Comparison of ENCODE assay signal across 11 cellular contexts in genomic region chr3:46843508-46843907, GRCh38. TPM values are rescaled to one million over a fixed set of nuclear protein-coding genes. Genes with fewer than 3 reads are reported as not detected.
"Had no signal": no experiment of that assay in that cellular context is flagged by ENCODE, and none has a peak within 500 bp of the region (broad histone marks: within the 10 kb centered on the region; RNA-seq: fewer than 3 reads in every experiment).

No MANE protein-coding gene starts in this region.

- H3K4me3 Mint-ChIP-seq: HFFc6 had no signal

- H3K4me3 ChIP-seq: GM23248 had no signal

- H3K9ac ChIP-seq: GM23248 had no signal

- H3K27ac Mint-ChIP-seq: HFFc6, IgD-negative memory B cell had no signal

- H2AFZ ChIP-seq: GM23248 had no signal

- DNase-seq: GM23248, GOT3, H7, HCEC 1CT, HFFc6, KBM-7 had no signal

- H3K27ac ChIP-seq: GM23248, HL-60 had no signal

- H3K27me3 Mint-ChIP-seq: IgD-negative memory B cell had no signal

- ATAC-seq: HepG2 had no signal

RNA-seq across cellular contexts. Expression of gene MYL3, which starts 19.7 kb away (rescaled TPM):
- total RNA-seq: GM23248, H4, HepG2, HT1080 had no signal
- polyA plus RNA-seq: GM23248, HepG2, IgD-negative memory B cell had no signal

RNA-seq across cellular contexts. Expression of gene PTH1R, which starts 34.0 kb away (rescaled TPM):
- total RNA-seq: HepG2 had no signal
- polyA plus RNA-seq: HepG2, IgD-negative memory B cell had no signal
